6 cellular contexts compared by ENCODE assay signal in genomic region chr14:76339922-76340615, GRCh38. TPM values are rescaled to one million over a fixed set of nuclear protein-coding genes. Genes with fewer than 3 reads are reported as not detected.
"Had no signal": no experiment of that assay in that cellular context is flagged by ENCODE, and none has a peak within 500 bp of the region (broad histone marks: within the 10 kb centered on the region; RNA-seq: fewer than 3 reads in every experiment).

No MANE protein-coding gene starts in this region.

- H3K4me3 Mint-ChIP-seq: GM23338, H9, IgD-negative memory B cell had no signal

- H3K9me3 Mint-ChIP-seq: GM23338, H9 had no signal

- ATAC-seq: GM23338, HepG2 had no signal

- H3K27ac Mint-ChIP-seq: GM23338, H9, IgD-negative memory B cell had no signal

- H3K4me2 ChIP-seq: GM23338 had no signal

- DNase-seq: H9, HCEC 1CT had no signal

- H2AFZ ChIP-seq: GM23338 had no signal

- H3K36me3 Mint-ChIP-seq: IgD-negative memory B cell had no signal

- H3K4me3 ChIP-seq: GM23338 had no signal

- H3K4me1 Mint-ChIP-seq: IgD-negative memory B cell had no signal

RNA-seq across cellular contexts. Expression of gene ESRRB, which starts 35.9 kb away (rescaled TPM):
- total RNA-seq: HT-29 had no signal
- polyA plus RNA-seq: IgD-negative memory B cell had no signal
